In genomic region chr10:28317735-28318134, GRCh38 we compare ENCODE assay signal across 22 cellular contexts.
"Had no signal": no experiment of that assay in that cellular context is flagged by ENCODE, and none has a peak within 500 bp of the region (broad histone marks: within the 10 kb centered on the region; RNA-seq: fewer than 3 reads in every experiment).

No MANE protein-coding gene starts in this region.

- H3K9ac ChIP-seq: parathyroid adenoma had no signal

- H3K9me3 ChIP-seq: gastrocnemius medialis, neutrophil, right lobe of liver, testis, uterus had no signal

- H3K27me3 ChIP-seq: gastrocnemius medialis, neutrophil, right lobe of liver, testis, uterus had no signal

- H3K36me3 ChIP-seq: gastrocnemius medialis, neutrophil, right lobe of liver, uterus had no signal

- ATAC-seq: gastrocnemius medialis; left cardiac atrium; natural killer cell treated with Interleukin-12 subunit alpha and Interleukin-12 subunit beta and Interleukin-15 and Interleukin-18, amount 100 ng/mL, for 72 hours; right lobe of liver; stimulated activated naive B cell treated with anti-CD40 and anti-IgM and Interleukin-4, amounts not matched to agents 10 μg/mL and 1 μg/mL and 100 μg/mL, for 72 hours had no signal

- H3K4me1 ChIP-seq: parathyroid adenoma, right lobe of liver, testis, uterus had no signal

- H3K4me3 ChIP-seq: gastrocnemius medialis, right lobe of liver, smooth muscle cell, testis, uterus had no signal

- H3K4me2 ChIP-seq: smooth muscle cell had no signal

- DNase-seq: activated CD4-positive, alpha-beta memory T cell treated with anti-CD3 and anti-CD28 coated beads for 36 hours; activated CD4-positive, alpha-beta T cell treated with anti-CD3 and anti-CD28 coated beads for 48 hours; activated effector memory CD4-positive, alpha-beta T cell treated with anti-CD3 and anti-CD28 coated beads, Interleukin-2, amount 50 U/mL, for 16 hours; activated naive CD4-positive, alpha-beta T cell treated with anti-CD3 and anti-CD28 coated beads, Interleukin-2, amount 10 ng/mL, durations not matched to agents 7 days and 5 days; activated T-cell treated with anti-CD3 and anti-CD28 coated beads for 4 hours; dermis blood vessel endothelial cell; effector CD8-positive, alpha-beta T cell; erythroblast; gastrocnemius medialis; left cardiac atrium; midbrain; right lobe of liver; stimulated activated CD4-positive, alpha-beta T cell treated with anti-CD3 and anti-CD28 coated beads, Interleukin-15, amount 100 ng/mL, for 24 hours; stimulated activated CD8-positive, alpha-beta memory T cell treated with anti-CD3 and anti-CD28 coated beads, Interleukin-4, amount 100 ng/mL, for 48 hours; stimulated activated naive B cell treated with anti-CD40 and anti-IgM and Interleukin-4, amounts not matched to agents 10 μg/mL and 1 μg/mL and 100 μg/mL, for 72 hours; testis; trophoblast cell; uterus had no signal
